Comparison of ENCODE assay signal across 11 cellular contexts in genomic region chr2:38092196-38092902, GRCh38. TPM values are rescaled to one million over a fixed set of nuclear protein-coding genes. Genes with fewer than 3 reads are reported as not detected.
DNase-seq lines count a peak whose midpoint lies in the region; ATAC-seq, FAIRE-seq and TF ChIP-seq lines count a peak whose summit lies in the region.
"Had no signal": no experiment of that assay in that cellular context is flagged by ENCODE, and none has a peak within 500 bp of the region (broad histone marks: within the 10 kb centered on the region; RNA-seq: fewer than 3 reads in every experiment).

No MANE protein-coding gene starts in this region.

- H3K4me1 Mint-ChIP-seq in CD14-positive monocyte (peaks cover 53% of the 10 kb centered on the region), Calu3 (ENCODE audit: low read depth, unreplicated experiment) (peaks cover 36% of the 10 kb centered on the region)

- DNase-seq in CD14-positive monocyte (ENCODE audit: low spot score) = no peak
- peak; percentile 91 for DNase-seq in RPMI7951 (ENCODE audit: low read depth)
- peak; percentile 99 for DNase-seq in fibroblast of peridontal ligament (ENCODE audit: extremely low read depth)
- DNase-seq in pancreas = no peak
- no peak for DNase-seq in activated gamma-delta T cell (lab: John Stamatoyannopoulos, UW)
- no peak for DNase-seq in Calu3
- DNase-seq in HT-29 (ENCODE audit: low spot score) = no peak
- DNase-seq in NCI-H510A (lab: John Stamatoyannopoulos, UW) = no peak
- DNase-seq: posterior cingulate gyrus had no signal

- H3K4me3 ChIP-seq in pancreas = no peak overlapping the region

- H3K9me3 Mint-ChIP-seq in CD14-positive monocyte (peaks cover 0 to 4% (median 3%) of the 10 kb centered on the region in 7 donors), Calu3 (ENCODE audit: low read depth, unreplicated experiment) (no peaks in the 10 kb centered on the region)
- H3K9me3 Mint-ChIP-seq: activated T-helper 1 cell treated with anti-CD3 and anti-CD28 coated beads, Interleukin-12 subunit alpha, Interleukin-12 subunit beta, Interleukin-2, Interleukin-4 antibody, amounts not matched to agents 30 ng/mL and 10 ng/mL and 1 ng/mL, durations not matched to agents 14 hours and 24 hours and 36 hours; stimulated activated naive CD8-positive, alpha-beta T cell treated with anti-CD3 and anti-CD28 coated beads, Interleukin-15, Interleukin-2, amounts not matched to agents 100 ng/mL and 50 ng/mL, for 24 hours had no signal

- H3K36me3 Mint-ChIP-seq in CD14-positive monocyte (peaks cover 10 to 17% of the 10 kb centered on the region in 2 donors), Calu3 (ENCODE audit: insufficient read depth, unreplicated experiment) (peaks cover 6% of the 10 kb centered on the region)

- FAIRE-seq in pancreas (lab: Jason Lieb, UNC) = no peak

- H3K27ac Mint-ChIP-seq in CD14-positive monocyte = peak overlapping the region in 6 of 7 donors; percentile 41 to 88 (median 77)
- no peak overlapping the region for H3K27ac Mint-ChIP-seq in Calu3 (ENCODE audit: unreplicated experiment)
- H3K27ac Mint-ChIP-seq: activated T-helper 1 cell treated with anti-CD3 and anti-CD28 coated beads, Interleukin-12 subunit alpha, Interleukin-12 subunit beta, Interleukin-2, Interleukin-4 antibody, amounts not matched to agents 30 ng/mL and 10 ng/mL and 1 ng/mL, durations not matched to agents 14 hours and 24 hours and 36 hours; stimulated activated naive CD8-positive, alpha-beta T cell treated with anti-CD3 and anti-CD28 coated beads, Interleukin-15, Interleukin-2, amounts not matched to agents 100 ng/mL and 50 ng/mL, for 24 hours had no signal

- TF ChIP-seq CTCF in CD14-positive monocyte (IDR thresholded peaks at IDR 0.05) (no peak), pancreas (IDR thresholded peaks at IDR 0.05) (no peak), Calu3 (IDR thresholded peaks at IDR 0.05; ENCODE audit: unreplicated experiment) (no peak)

- H3K4me1 ChIP-seq in pancreas = no peaks in the 10 kb centered on the region

- H3K4me3 Mint-ChIP-seq in CD14-positive monocyte = peak overlapping the region; percentile 47 to 77
- H3K4me3 Mint-ChIP-seq in Calu3 (ENCODE audit: low read depth, unreplicated experiment) = no peak overlapping the region
- H3K4me3 Mint-ChIP-seq: activated T-helper 1 cell treated with anti-CD3 and anti-CD28 coated beads, Interleukin-12 subunit alpha, Interleukin-12 subunit beta, Interleukin-2, Interleukin-4 antibody, amounts not matched to agents 30 ng/mL and 10 ng/mL and 1 ng/mL, durations not matched to agents 14 hours and 24 hours and 36 hours; stimulated activated naive CD8-positive, alpha-beta T cell treated with anti-CD3 and anti-CD28 coated beads, Interleukin-15, Interleukin-2, amounts not matched to agents 100 ng/mL and 50 ng/mL, for 24 hours had no signal

- H3K27me3 ChIP-seq in pancreas = no peaks in the 10 kb centered on the region

- H3K27ac ChIP-seq in pancreas = peak overlapping the region in 1 of 4 donors; percentile 17

- peaks cover 22 to 30% (median 22%) of the 10 kb centered on the region in 3 donors for H3K27me3 Mint-ChIP-seq in CD14-positive monocyte (ENCODE audit: low read depth in 3 of 3)
- no peaks in the 10 kb centered on the region for H3K27me3 Mint-ChIP-seq in Calu3 (ENCODE audit: unreplicated experiment)

- ATAC-seq in pancreas = peak in 3 of 4 donors; percentile 62 to 77 (median 70)

- WGBS in pancreas, 2 donors = 67 to 74% methylated on average over 11 of the region's 11 CpGs

- no TSS peak for BruUV-seq in Calu3 (replicated peaks; lab: Mats Ljungman, UMichigan)

- H3K36me3 ChIP-seq in pancreas = no peaks in the 10 kb centered on the region

- CTCF ChIA-PET in Calu3 (lab: Charles Lee) = interaction anchor here (0.6 to 0.8 kb wide), 2 partner anchors 15 to 54 kb away, joined by 3 to 5 read pairs; no protein-coding TSS in a partner anchor

- intact Hi-C loops in CD14-positive monocyte (cut with micrococcal nuclease) (no loop called here), pancreas (cut with DNase I) (no loop called here), Calu3 (cut with micrococcal nuclease; ENCODE audit: unreplicated experiment) (no loop called here)

- H3K9me3 ChIP-seq in pancreas = no peaks in the 10 kb centered on the region

RNA-seq across cellular contexts. Expression of gene CYP1B1, which starts 16.4 kb away (rescaled TPM):
- polyA plus RNA-seq in CD14-positive monocyte = 100 to 1,000 TPM; 162 to 250 TPM
- total RNA-seq in RPMI7951 (2014; rRNA removed; shearing (Covaris generic)) = 0.39 and 1.2 TPM in 2 replicates
- total RNA-seq in pancreas = 10 to 100 TPM in 2 of 6 donors, 1 to 10 TPM in 3, under 1 TPM in 1; 0.93 to 36.3 (median 5.9) TPM
- 1 to 10 TPM; 2.1 to 4.5 TPM for polyA plus RNA-seq in pancreas
- total RNA-seq in Calu3 (2022) = 34.4 and 36.5 TPM in 2 replicates
- total RNA-seq in HT-29 (2014; rRNA removed; shearing (Covaris generic)) = 13.5 and 17.7 TPM in 2 replicates

Comparison
In these comparisons a context has a peak if more than half of its experiments do, and no peak if none do; other contexts are left out.
1. DNase-seq: peak in RPMI7951 (single experiment) and fibroblast of peridontal ligament (single experiment); none in CD14-positive monocyte (single experiment), pancreas (0 of 6), activated gamma-delta T cell (single experiment), Calu3 (single experiment), HT-29 (single experiment) and NCI-H510A (single experiment).